ENCODE assay signal across 12 cellular contexts in the genomic region with DNA sequence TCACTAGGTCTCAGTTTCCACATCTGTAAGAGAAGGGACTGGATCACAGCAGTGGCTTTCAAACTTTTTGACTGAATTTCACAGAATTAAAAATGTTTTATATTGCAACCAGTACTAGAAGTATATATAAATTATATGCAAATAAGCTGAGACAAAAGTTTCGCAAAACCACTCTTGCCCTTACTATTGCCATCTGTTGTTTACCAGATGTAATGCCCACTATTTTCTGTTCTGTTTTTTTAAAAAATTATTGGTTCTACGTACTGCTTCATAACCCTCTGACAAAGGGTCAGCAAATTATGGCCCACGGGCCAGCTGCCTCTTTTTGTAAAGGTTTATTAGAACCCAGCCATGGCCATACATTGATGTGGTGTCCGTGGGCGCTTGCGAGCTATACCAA. TPM values are rescaled to one million over a fixed set of nuclear protein-coding genes. Genes with fewer than 3 reads are reported as not detected.
DNase-seq lines count a peak whose midpoint lies in the region; ATAC-seq and TF ChIP-seq lines count a peak whose summit lies in the region.
"Had no signal": no experiment of that assay in that cellular context is flagged by ENCODE, and none has a peak within 500 bp of the region (broad histone marks: within the 10 kb centered on the region; RNA-seq: fewer than 3 reads in every experiment).

No MANE protein-coding gene starts in this region.

- intact Hi-C loops in left lung (cut with DNase I): no loop called here
- intact Hi-C loops in Calu3 (cut with micrococcal nuclease; ENCODE audit: unreplicated experiment): no loop called here

- H3K9me3 ChIP-seq in OCI-LY1 (ENCODE audit: low read length): no peaks in the 10 kb centered on the region
- no peaks in the 10 kb centered on the region for H3K9me3 ChIP-seq in left lung
- H3K9me3 ChIP-seq: A549 had no signal

- H3K36me3 Mint-ChIP-seq in HFFc6 (ENCODE audit: low read depth) (peaks cover 25% of the 10 kb centered on the region; the same call in 1 of the 2 replicates), naive B cell (peaks cover 0 to 5% of the 10 kb centered on the region in 2 donors), Calu3 (ENCODE audit: insufficient read depth, unreplicated experiment) (peaks cover 13% of the 10 kb centered on the region)

- CTCF ChIA-PET in Calu3 (lab: Charles Lee): no interaction called here

- H3K79me2 ChIP-seq in OCI-LY1 (ENCODE audit: insufficient read depth, low read length): no peaks in the 10 kb centered on the region

- H3K4me1 Mint-ChIP-seq in HFFc6 (ENCODE audit: low read depth) (no peaks in the 10 kb centered on the region), naive B cell (peaks cover 43 to 59% (median 45%) of the 10 kb centered on the region in 3 donors), Calu3 (ENCODE audit: low read depth, unreplicated experiment) (no peaks in the 10 kb centered on the region)

- H3K36me3 ChIP-seq in OCI-LY1 (ENCODE audit: insufficient read depth, low read length) (peaks cover 8% of the 10 kb centered on the region; the same call in 1 of the 2 replicates), left lung (peaks cover 0 to 89% of the 10 kb centered on the region in 2 donors)

- no TSS peak for BruUV-seq in Calu3 (replicated peaks; lab: Mats Ljungman, UMichigan)

- H3K9ac ChIP-seq in OCI-LY1 (ENCODE audit: low read length): peak overlapping the region; percentile 13; the same call in 1 of the 2 replicates
- H3K9ac ChIP-seq: GM23248 had no signal

- ATAC-seq in naive B cell (ENCODE audit: low read depth in 2 of 2) (peak; percentile 46 to 56), left lung (no peak)
- ATAC-seq: A549 had no signal

- H3F3A ChIP-seq in OCI-LY1 (ENCODE audit: insufficient read depth, low read length): no peaks in the 10 kb centered on the region

- peak overlapping the region; percentile 56 for H3K4me2 ChIP-seq in OCI-LY1 (ENCODE audit: low read length)
- H3K4me2 ChIP-seq: A549 had no signal

- H3K27me3 ChIP-seq in OCI-LY1 (ENCODE audit: insufficient read depth, low read length): no peaks in the 10 kb centered on the region
- H3K27me3 ChIP-seq in left lung: no peaks in the 10 kb centered on the region

- H3K27ac ChIP-seq in OCI-LY1 (ENCODE audit: low read depth, low read length, poor library complexity, severe bottlenecking): peak overlapping the region; percentile 86
- H3K27ac ChIP-seq in left lung: no peak overlapping the region
- H3K27ac ChIP-seq: A549, GM23248 had no signal

- H3K4me3 Mint-ChIP-seq in HFFc6 (no peak overlapping the region), naive B cell (peak overlapping the region in 7 of 8 donors; percentile 31 to 86 (median 81)), Calu3 (ENCODE audit: low read depth, unreplicated experiment) (no peak overlapping the region)
- H3K4me3 Mint-ChIP-seq: CD4-positive, CD25-positive, alpha-beta regulatory T cell had no signal

- no peak overlapping the region for H3K4me3 ChIP-seq in OCI-LY1 (ENCODE audit: low read depth, low read length, poor library complexity, severe bottlenecking)
- H3K4me3 ChIP-seq in left lung: no peak overlapping the region
- H3K4me3 ChIP-seq: A549, GM23248 had no signal

- no peak overlapping the region for H3K27ac Mint-ChIP-seq in HFFc6
- H3K27ac Mint-ChIP-seq in naive B cell: peak overlapping the region in 5 of 6 donors; percentile 26 to 80 (median 63)
- H3K27ac Mint-ChIP-seq in Calu3 (ENCODE audit: unreplicated experiment): no peak overlapping the region
- H3K27ac Mint-ChIP-seq: CD4-positive, CD25-positive, alpha-beta regulatory T cell had no signal

- TF ChIP-seq CTCF in HFFc6 (IDR thresholded peaks at IDR 0.05) (0 out of 2 replicates have a peak, but pooled peaks have one; percentile 5), OCI-LY1 (IDR thresholded peaks at IDR 0.05; ENCODE audit: low read length) (no peak; the same call in 1 of the 2 replicates), left lung (IDR thresholded peaks at IDR 0.05) (no peak), Calu3 (IDR thresholded peaks at IDR 0.05; ENCODE audit: unreplicated experiment) (no peak)

- H3K4me1 ChIP-seq in OCI-LY1 (ENCODE audit: insufficient read depth, low read length, severe bottlenecking) (peaks cover 29% of the 10 kb centered on the region), left lung (no peaks in the 10 kb centered on the region)
- H3K4me1 ChIP-seq: A549 had no signal

- H2AFZ ChIP-seq in OCI-LY1 (ENCODE audit: low read length): 0 out of 2 replicates have a peak overlapping the region, but pooled peaks have one; percentile 61
- H2AFZ ChIP-seq: GM23248 had no signal

- no peaks in the 10 kb centered on the region for H3K9me3 Mint-ChIP-seq in HFFc6
- H3K9me3 Mint-ChIP-seq in naive B cell: no peaks in the 10 kb centered on the region
- no peaks in the 10 kb centered on the region for H3K9me3 Mint-ChIP-seq in Calu3 (ENCODE audit: low read depth, unreplicated experiment)
- H3K9me3 Mint-ChIP-seq: CD4-positive, CD25-positive, alpha-beta regulatory T cell had no signal

- no peaks in the 10 kb centered on the region for H3K27me3 Mint-ChIP-seq in HFFc6 (ENCODE audit: insufficient read depth)
- H3K27me3 Mint-ChIP-seq in naive B cell: no peaks in the 10 kb centered on the region
- H3K27me3 Mint-ChIP-seq in Calu3 (ENCODE audit: unreplicated experiment): no peaks in the 10 kb centered on the region
- H3K27me3 Mint-ChIP-seq: CD4-positive, CD25-positive, alpha-beta regulatory T cell had no signal

- no peaks in the 10 kb centered on the region for H3K9me2 ChIP-seq in OCI-LY1 (ENCODE audit: low read depth, low read length)

- DNase-seq in HFFc6 (no peak), naive B cell (no peak), left lung (no peak), Calu3 (no peak), NCI-H2029 treated with DMSO at 0.1 percent for 48 hours (lab: John Stamatoyannopoulos, UW) (no peak)
- DNase-seq in activated CD4-positive, alpha-beta T cell treated with anti-CD3 and anti-CD28 coated beads for 48 hours: no peak
- DNase-seq: CD4-positive, CD25-positive, alpha-beta regulatory T cell; GM23248; H7; IMR-90 had no signal

- H4K20me1 ChIP-seq in OCI-LY1 (ENCODE audit: insufficient read depth, low read length): no peaks in the 10 kb centered on the region

RNA-seq across cellular contexts. Expression of gene PDIA5, which starts 44.8 kb away (rescaled TPM):
- 10 to 100 TPM; 30.7 to 49.0 (median 38.1) TPM for total RNA-seq in HFFc6 (2021; fragmentation: NEBNext Ultra II Directional; extraction: Animal tissue kit (Norgen Biotek cat#: 25700))
- polyA plus RNA-seq in naive B cell (ENCODE audit: low read depth in 6 of 6): 1 to 10 TPM; 1.7 to 4.4 (median 2.2) TPM
- total RNA-seq in left lung (10 to 100 TPM; 30.3 to 44.8 TPM), Calu3 (2022) (31.5 and 31.6 TPM in 2 replicates)

Comparison
In these comparisons a context has a peak if more than half of its experiments do, and no peak if none do; other contexts are left out.
1. H3K27ac Mint-ChIP-seq: peak in naive B cell (5 of 6); none in HFFc6 (single experiment) and Calu3 (single experiment).
2. H3K4me3 Mint-ChIP-seq: peak in naive B cell (7 of 8); none in HFFc6 (single experiment) and Calu3 (single experiment).